Comparison of ENCODE assay signal across 1 cellular context in genomic region chr17:18004345-18004744, GRCh38.
TF ChIP-seq lines count a peak whose summit lies in the region.

No MANE protein-coding gene starts in this region.

TF ChIP-seq in IMR-90, 13 proteins besides CTCF, POLR2A, EP300 and RAD21:
- TF ChIP-seq CHD1 (IDR thresholded peaks at IDR 0.05; ENCODE audit: low read depth, low read length) (no peak), RCOR1 (IDR thresholded peaks at IDR 0.05; ENCODE audit: insufficient replicate concordance, low read length) (no peak), CEBPB (IDR thresholded peaks at IDR 0.05; ENCODE audit: low read depth, low read length) (no peak), SMC3 (IDR thresholded peaks at IDR 0.05; ENCODE audit: low read depth, low read length) (no peak), NFE2L2 (IDR thresholded peaks at IDR 0.05; ENCODE audit: low read depth, low read length) (no peak), ELK1 (IDR thresholded peaks at IDR 0.05; ENCODE audit: borderline replicate concordance, low read depth, low read length) (no peak), MAZ (IDR thresholded peaks at IDR 0.05; ENCODE audit: borderline replicate concordance, low read depth, low read length) (no peak)
